1 cellular context compared by ENCODE assay signal in the genomic region with DNA sequence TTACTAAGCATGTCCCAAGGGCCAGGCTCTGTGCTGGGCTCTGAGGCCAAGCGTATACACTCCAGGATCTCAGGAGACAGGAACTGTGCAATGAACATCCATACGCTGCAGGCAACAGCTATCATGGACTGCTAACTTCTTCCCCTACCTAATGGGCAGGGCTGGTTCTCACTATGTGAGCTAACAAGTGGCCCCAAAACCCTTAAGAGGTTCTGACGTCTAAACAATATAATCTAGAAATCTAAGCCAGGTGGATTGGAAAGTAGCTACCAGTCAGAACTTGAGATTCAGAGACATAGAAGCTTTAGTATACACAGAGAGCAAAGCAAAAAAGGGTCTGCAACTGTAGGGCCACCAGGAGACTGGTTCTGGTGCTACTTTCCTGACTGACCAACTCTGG.
TF ChIP-seq lines count a peak whose summit lies in the region.

No MANE protein-coding gene starts in this region.

TF ChIP-seq in liver, 16 proteins besides CTCF, POLR2A, EP300 and RAD21 (continued from another document):
- TF ChIP-seq, protein P1, sequence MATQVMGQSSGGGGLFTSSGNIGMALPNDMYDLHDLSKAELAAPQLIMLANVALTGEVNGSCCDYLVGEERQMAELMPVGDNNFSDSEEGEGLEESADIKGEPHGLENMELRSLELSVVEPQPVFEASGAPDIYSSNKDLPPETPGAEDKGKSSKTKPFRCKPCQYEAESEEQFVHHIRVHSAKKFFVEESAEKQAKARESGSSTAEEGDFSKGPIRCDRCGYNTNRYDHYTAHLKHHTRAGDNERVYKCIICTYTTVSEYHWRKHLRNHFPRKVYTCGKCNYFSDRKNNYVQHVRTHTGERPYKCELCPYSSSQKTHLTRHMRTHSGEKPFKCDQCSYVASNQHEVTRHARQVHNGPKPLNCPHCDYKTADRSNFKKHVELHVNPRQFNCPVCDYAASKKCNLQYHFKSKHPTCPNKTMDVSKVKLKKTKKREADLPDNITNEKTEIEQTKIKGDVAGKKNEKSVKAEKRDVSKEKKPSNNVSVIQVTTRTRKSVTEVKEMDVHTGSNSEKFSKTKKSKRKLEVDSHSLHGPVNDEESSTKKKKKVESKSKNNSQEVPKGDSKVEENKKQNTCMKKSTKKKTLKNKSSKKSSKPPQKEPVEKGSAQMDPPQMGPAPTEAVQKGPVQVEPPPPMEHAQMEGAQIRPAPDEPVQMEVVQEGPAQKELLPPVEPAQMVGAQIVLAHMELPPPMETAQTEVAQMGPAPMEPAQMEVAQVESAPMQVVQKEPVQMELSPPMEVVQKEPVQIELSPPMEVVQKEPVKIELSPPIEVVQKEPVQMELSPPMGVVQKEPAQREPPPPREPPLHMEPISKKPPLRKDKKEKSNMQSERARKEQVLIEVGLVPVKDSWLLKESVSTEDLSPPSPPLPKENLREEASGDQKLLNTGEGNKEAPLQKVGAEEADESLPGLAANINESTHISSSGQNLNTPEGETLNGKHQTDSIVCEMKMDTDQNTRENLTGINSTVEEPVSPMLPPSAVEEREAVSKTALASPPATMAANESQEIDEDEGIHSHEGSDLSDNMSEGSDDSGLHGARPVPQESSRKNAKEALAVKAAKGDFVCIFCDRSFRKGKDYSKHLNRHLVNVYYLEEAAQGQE (IDR thresholded peaks at IDR 0.05), result no peak
- TF ChIP-seq HNF4A (conservative IDR thresholded peaks at IDR 0.05) (no peak), HNF4G (IDR thresholded peaks at IDR 0.05) (no peak)
